Comparison of ENCODE assay signal across 12 cellular contexts in genomic region chrX:40009462-40009851, GRCh38.
DNase-seq lines count a peak whose midpoint lies in the region; ATAC-seq and TF ChIP-seq lines count a peak whose summit lies in the region.
"Had no signal": no experiment of that assay in that cellular context is flagged by ENCODE, and none has a peak within 500 bp of the region (broad histone marks: within the 10 kb centered on the region; RNA-seq: fewer than 3 reads in every experiment).

No MANE protein-coding gene starts in this region.

- no peak overlapping the region for H3K4ac ChIP-seq in mesenchymal stem cell (ENCODE audit: low read depth in 1 of 2, low read length in 2 of 2)

- no peaks in the 10 kb centered on the region for H3K9me3 Mint-ChIP-seq in activated T-helper 17 cell treated with anti-CD3 and anti-CD28 coated beads, Interleukin-2, amount 50 U/mL, for 72 hours
- H3K9me3 Mint-ChIP-seq: activated B cell treated with CpG ODN at 0.5 μM for 24 hours had no signal

- peak overlapping the region; percentile 19 to 78 for H3K18ac ChIP-seq in mesenchymal stem cell (ENCODE audit: low read depth in 1 of 2, low read length in 2 of 2)

- H3K4me1 Mint-ChIP-seq in activated T-helper 17 cell treated with anti-CD3 and anti-CD28 coated beads, Interleukin-2, amount 50 U/mL, for 72 hours = no peaks in the 10 kb centered on the region

- H3K27ac ChIP-seq in heart right ventricle = peak overlapping the region in 2 of 10 donors; percentile 31 to 50
- H3K27ac ChIP-seq in mesenchymal stem cell (ENCODE audit: low read length, poor library complexity, severe bottlenecking) = no peak overlapping the region
- H3K27ac ChIP-seq: adrenal gland, PC-9 had no signal

- no peak overlapping the region for H3K14ac ChIP-seq in mesenchymal stem cell (ENCODE audit: low read length in 2 of 2)

- H3K27me3 Mint-ChIP-seq in activated T-helper 17 cell treated with anti-CD3 and anti-CD28 coated beads, Interleukin-2, amount 50 U/mL, for 72 hours = peaks cover 31% of the 10 kb centered on the region

- H3K27me3 ChIP-seq in heart right ventricle (peaks cover 0 to 97% (median 0%) of the 10 kb centered on the region in 7 donors), mesenchymal stem cell (ENCODE audit: control insufficient read depth in 1 of 2, insufficient read depth in 1 of 2, low read length in 2 of 2) (peaks cover 0 to 76% of the 10 kb centered on the region in 2 experiments)

- peak overlapping the region; percentile 59 for H3K4me3 Mint-ChIP-seq in activated T-helper 17 cell treated with anti-CD3 and anti-CD28 coated beads, Interleukin-2, amount 50 U/mL, for 72 hours

- H3K36me3 ChIP-seq in heart right ventricle (no peaks in the 10 kb centered on the region), mesenchymal stem cell (ENCODE audit: control insufficient read depth in 1 of 2, insufficient read depth in 2 of 2, low read depth in 1 of 2, low read length in 2 of 2) (no peaks in the 10 kb centered on the region)
- H3K36me3 ChIP-seq: adrenal gland had no signal

- no peak overlapping the region for H3K9ac ChIP-seq in mesenchymal stem cell (ENCODE audit: low read length)

- H4K91ac ChIP-seq in mesenchymal stem cell (ENCODE audit: low read length) = peak overlapping the region; percentile 18

- intact Hi-C loops in heart right ventricle (cut with DNase I) (loop anchor here in 4 of 10 donors (10.0 kb wide), 3 partner anchors 85 to 195 kb away; no protein-coding TSS in a partner anchor), left cardiac atrium (cut with DNase I) (no loop called here)

- no peak for DNase-seq in heart right ventricle
- no peak for DNase-seq in left cardiac atrium
- peak; percentile 36 for DNase-seq in mesenchymal stem cell
- no peak for DNase-seq in Kasumi-1 (lab: John Stamatoyannopoulos, UW)
- no peak for DNase-seq in NCI-H2227 treated with DMSO at 0.1 percent for 48 hours (lab: John Stamatoyannopoulos, UW)
- no peak for DNase-seq in A172 (ENCODE audit: low spot score)
- DNase-seq: mammary epithelial cell, PC-9 had no signal

- H3K9me3 ChIP-seq in heart right ventricle (no peaks in the 10 kb centered on the region), mesenchymal stem cell (ENCODE audit: control insufficient read depth, low read length) (no peaks in the 10 kb centered on the region)
- H3K9me3 ChIP-seq: adrenal gland had no signal

- H3K4me2 ChIP-seq in mesenchymal stem cell (ENCODE audit: low read length, poor library complexity, severe bottlenecking) = peak overlapping the region; percentile 75
- H3K4me2 ChIP-seq: PC-9 had no signal

- H3K23ac ChIP-seq in mesenchymal stem cell (ENCODE audit: low read length in 2 of 2) = no peak overlapping the region

- peak overlapping the region; percentile 83 for H2BK15ac ChIP-seq in mesenchymal stem cell (ENCODE audit: low read depth, poor library complexity, severe bottlenecking)

- peak overlapping the region; percentile 66 for H4K8ac ChIP-seq in mesenchymal stem cell (ENCODE audit: low read length)

- no peak for TF ChIP-seq CTCF in heart right ventricle (IDR thresholded peaks at IDR 0.05)

- peak overlapping the region in 1 of 2 experiments; percentile 90 for H2BK12ac ChIP-seq in mesenchymal stem cell (ENCODE audit: low read length in 2 of 2)

- no peaks in the 10 kb centered on the region for H3K79me1 ChIP-seq in mesenchymal stem cell (replicated peaks; ENCODE audit: low read length, poor library complexity, severe bottlenecking)

- H3K36me3 Mint-ChIP-seq in activated T-helper 17 cell treated with anti-CD3 and anti-CD28 coated beads, Interleukin-2, amount 50 U/mL, for 72 hours (ENCODE audit: low read depth) = no peaks in the 10 kb centered on the region

- H2BK120ac ChIP-seq in mesenchymal stem cell (ENCODE audit: low read depth, low read length) = peak overlapping the region; percentile 71

- no peak overlapping the region for H2BK5ac ChIP-seq in mesenchymal stem cell (ENCODE audit: low read depth, low read length, poor library complexity, severe bottlenecking)

- peak overlapping the region in 9 of 10 donors; percentile 3 to 42 (median 34) for H3K4me3 ChIP-seq in heart right ventricle
- peak overlapping the region; percentile 17 to 37 for H3K4me3 ChIP-seq in mesenchymal stem cell (ENCODE audit: insufficient read depth in 1 of 2, low read depth in 1 of 2, low read length in 2 of 2)
- H3K4me3 ChIP-seq: PC-9 had no signal

- no peak overlapping the region for H2AFZ ChIP-seq in mesenchymal stem cell (ENCODE audit: low read depth, low read length)
- H2AFZ ChIP-seq: PC-9 had no signal

- H2AK5ac ChIP-seq in mesenchymal stem cell (ENCODE audit: low read length, severe bottlenecking) = no peak overlapping the region

- ATAC-seq in heart right ventricle (no peak), left cardiac atrium (no peak), GM21360 (IDR thresholded peaks at IDR 0.05; ENCODE audit: unreplicated experiment) (no peak)
- ATAC-seq in activated T-helper 17 cell treated with anti-CD3 and anti-CD28 coated beads, Interleukin-2, amount 50 U/mL, for 72 hours (replicated peaks) = no peak

- H3K4me1 ChIP-seq in heart right ventricle (peaks cover 0 to 70% (median 37%) of the 10 kb centered on the region in 9 donors), mesenchymal stem cell (ENCODE audit: control insufficient read depth, insufficient read depth, low read depth, low read length) (peaks cover 61% of the 10 kb centered on the region)

- WGBS in heart right ventricle, 2 donors = 21 to 27% methylated on average over 24 to 35 of the region's 35 CpGs
- 3% methylated on average over 5 of the region's 35 CpGs for WGBS in mesenchymal stem cell

- no peak overlapping the region for H3K27ac Mint-ChIP-seq in activated T-helper 17 cell treated with anti-CD3 and anti-CD28 coated beads, Interleukin-2, amount 50 U/mL, for 72 hours
- H3K27ac Mint-ChIP-seq: activated B cell treated with CpG ODN at 0.5 μM for 24 hours had no signal
